ENCODE assay signal across 8 cellular contexts in genomic region chr17:44187131-44187899, GRCh38. TPM values are rescaled to one million over a fixed set of nuclear protein-coding genes. Genes with fewer than 3 reads are reported as not detected.
DNase-seq lines count a peak whose midpoint lies in the region; ATAC-seq, FAIRE-seq and TF ChIP-seq lines count a peak whose summit lies in the region.

No MANE protein-coding gene starts in this region.

- ATAC-seq in HCT116 (peak; percentile 65), body of pancreas (peak; percentile 49)

- CTCF ChIA-PET in HCT116 (lab: Charles Lee), result interaction anchor here (1.0 to 2.4 kb wide), 4 partner anchors 19 to 243 kb away, joined by 3 to 12 read pairs (median 6); no protein-coding TSS in a partner anchor

- no TSS peak for BruUV-seq in HCT116 (replicated peaks; lab: Mats Ljungman, UMichigan)

- TF ChIP-seq POLR2A in HCT116 (IDR thresholded peaks at IDR 0.05; ENCODE audit: borderline replicate concordance, extremely low read depth, insufficient read depth, insufficient read length) (no peak), body of pancreas (IDR thresholded peaks at IDR 0.05) (no peak)

- H4K20me1 ChIP-seq in HCT116 (ENCODE audit: insufficient read depth), result no peaks in the 10 kb centered on the region

- peak overlapping the region; percentile 89 for H3K27ac ChIP-seq in HCT116 (ENCODE audit: low read depth, low read length)
- peak overlapping the region; percentile 81 to 98 (median 97) for H3K27ac ChIP-seq in body of pancreas
- H3K27ac ChIP-seq in kidney (ENCODE audit: low read depth in 2 of 2, low read length in 2 of 2), result peak overlapping the region; percentile 96 to 98
- H3K27ac ChIP-seq in subcutaneous abdominal adipose tissue (ENCODE audit: low read depth, low read length), result peak overlapping the region; percentile 93

- H2AFZ ChIP-seq in HCT116 (ENCODE audit: low read depth, low read length, poor library complexity, severe bottlenecking), result no peak overlapping the region

- H3K9me2 ChIP-seq in HCT116 (ENCODE audit: insufficient read depth), result no peaks in the 10 kb centered on the region

- intact Hi-C loops in HCT116 (cut with micrococcal nuclease), result no loop called here
- intact Hi-C loops in body of pancreas (cut with DNase I), result no loop called here
- intact Hi-C loops in kidney (cut with DNase I), result no loop called here

- 1 to 4% methylated on average over 17 to 32 of the region's 32 CpGs for WGBS in body of pancreas, 2 donors

- H3K9me3 ChIP-seq in HCT116 (ENCODE audit: control insufficient read depth in 1 of 2, insufficient read depth in 1 of 2, low read depth in 1 of 2, low read length in 2 of 2), result no peaks in the 10 kb centered on the region
- H3K9me3 ChIP-seq in body of pancreas, result no peaks in the 10 kb centered on the region
- H3K9me3 ChIP-seq in kidney (ENCODE audit: control insufficient read depth in 1 of 2, low read length in 2 of 2), result no peaks in the 10 kb centered on the region
- H3K9me3 ChIP-seq in subcutaneous abdominal adipose tissue (ENCODE audit: control insufficient read depth in 5 of 5, low read length in 5 of 5), result no peaks in the 10 kb centered on the region

- H3K4me1 ChIP-seq in HCT116 (ENCODE audit: control insufficient read depth in 1 of 2, insufficient read depth in 2 of 2, low read length in 2 of 2) (peaks cover 7 to 23% of the 10 kb centered on the region in 2 experiments; a peak in 3 of 4 replicates), body of pancreas (peaks cover 35% of the 10 kb centered on the region), kidney (ENCODE audit: control insufficient read depth in 1 of 2, insufficient read depth in 1 of 2, low read depth in 1 of 2, low read length in 2 of 2) (peaks cover 10 to 11% of the 10 kb centered on the region in 2 donors), subcutaneous abdominal adipose tissue (ENCODE audit: control insufficient read depth in 5 of 5, insufficient read depth in 5 of 5, low read length in 5 of 5) (peaks cover 3 to 40% (median 31%) of the 10 kb centered on the region in 5 donors)

- RAD21 ChIA-PET in HCT116 (lab: Charles Lee; ENCODE audit: low non-redundant PET in 1 of 2, low total read pairs in 2 of 2, uncharacterized antibody in 2 of 2, unreplicated experiment in 2 of 2), result interaction anchor here in 1 of 2 experiments (0.6 kb wide), 1 partner anchor 16 kb away, joined by 3 read pairs; no protein-coding TSS in a partner anchor

- FAIRE-seq in kidney (lab: Jason Lieb, UNC), result no peak

- H3K9ac ChIP-seq in HCT116 (ENCODE audit: low read length) (peak overlapping the region; percentile 95), kidney (ENCODE audit: low read length in 2 of 2) (peak overlapping the region; percentile 80 to 99), subcutaneous abdominal adipose tissue (ENCODE audit: low read length in 5 of 5) (peak overlapping the region; percentile 90 to 98 (median 95))

- H3K4me3 ChIP-seq in HCT116 (replicated peaks in 1 of 2; ENCODE audit: low read depth in 1 of 2, low read length in 2 of 2) (peak overlapping the region; percentile 89 to 91), body of pancreas (peak overlapping the region; percentile 55 to 62), kidney (ENCODE audit: low read length in 2 of 2) (peak overlapping the region; percentile 93 to 98), subcutaneous abdominal adipose tissue (ENCODE audit: low read depth in 1 of 5, low read length in 5 of 5) (peak overlapping the region; percentile 81 to 97 (median 95))

- H3K36me3 ChIP-seq in HCT116 (ENCODE audit: control insufficient read depth in 1 of 2, insufficient read depth in 2 of 2, low read length in 2 of 2) (peaks cover 10 to 14% of the 10 kb centered on the region in 2 experiments; a peak in 2 of 4 replicates), body of pancreas (replicated peaks in 1 of 2; ENCODE audit: insufficient read depth in 1 of 2, low read depth in 2 of 2) (no peaks in the 10 kb centered on the region), kidney (ENCODE audit: control insufficient read depth in 1 of 2, insufficient read depth in 2 of 2, low read length in 2 of 2) (peaks cover 7 to 8% of the 10 kb centered on the region in 2 donors), subcutaneous abdominal adipose tissue (ENCODE audit: control insufficient read depth in 5 of 5, insufficient read depth in 5 of 5, low read length in 5 of 5) (peaks cover 0 to 36% (median 27%) of the 10 kb centered on the region in 5 donors)

- POLR2A ChIA-PET in HCT116 (lab: Charles Lee), result interaction anchor here (0.9 to 1.6 kb wide), 3 partner anchors 20 to 158 kb away, joined by 4 to 5 read pairs (median 4); partner anchors contain the start of gene GRN

- H3K4me2 ChIP-seq in HCT116 (ENCODE audit: low read length), result peak overlapping the region; percentile 71

- H3K27me3 ChIP-seq in HCT116 (ENCODE audit: insufficient read depth, low read length) (no peaks in the 10 kb centered on the region), body of pancreas (no peaks in the 10 kb centered on the region), subcutaneous abdominal adipose tissue (ENCODE audit: control insufficient read depth in 5 of 5, insufficient read depth in 4 of 5, low read length in 5 of 5) (no peaks in the 10 kb centered on the region)

- peak; percentile 85 for DNase-seq in NK-92 treated with Interleukin-12 subunit alpha and Interleukin-12 subunit beta, amount 100 ng/mL, for 24 hours (lab: John Stamatoyannopoulos, UW)
- DNase-seq in NK-92 (lab: John Stamatoyannopoulos, UW; ENCODE audit: unreplicated experiment), result no peak
- no peak for DNase-seq in HCT116 (ENCODE audit: low read depth, low spot score)
- DNase-seq in NCI-H1105 treated with DMSO at 0.1 percent for 48 hours (lab: John Stamatoyannopoulos, UW), result peak; percentile 6
- DNase-seq in body of pancreas, result peak in 1 of 4 donors; percentile 36
- DNase-seq in kidney, result peak; percentile 93
- no peak for DNase-seq in SHP77 (lab: John Stamatoyannopoulos, UW)

- TF ChIP-seq CTCF in HCT116 (IDR thresholded peaks at IDR 0.05 in 2 of 3, conservative IDR thresholded peaks at IDR 0.05 in 1 of 3; ENCODE audit: borderline replicate concordance in 1 of 3, insufficient read depth in 1 of 3, low read depth in 2 of 3, low read length in 2 of 3) (no peak), body of pancreas (IDR thresholded peaks at IDR 0.05) (no peak), kidney (IDR thresholded peaks at IDR 0.05; ENCODE audit: borderline replicate concordance, extremely low read depth, insufficient read depth) (no peak)

- TF ChIP-seq RAD21 in HCT116 (IDR thresholded peaks at IDR 0.05; ENCODE audit: low read depth), result no peak

- peaks cover 54% of the 10 kb centered on the region for H3K79me2 ChIP-seq in HCT116 (ENCODE audit: insufficient read depth, low read length)

TF ChIP-seq in HCT116, 20 proteins besides CTCF, POLR2A, EP300 and RAD21:
- TF ChIP-seq CEBPB (IDR thresholded peaks at IDR 0.05; ENCODE audit: low read depth) (no peak), SIN3A (IDR thresholded peaks at IDR 0.05; ENCODE audit: low read depth) (no peak), SP1 (IDR thresholded peaks at IDR 0.05; ENCODE audit: low read depth) (no peak), ZNF274 (IDR thresholded peaks at IDR 0.05; ENCODE audit: low read depth, low read length) (no peak), POLR2AphosphoS5 (IDR thresholded peaks at IDR 0.05; ENCODE audit: low read depth, low read length) (0 out of 2 replicates have a peak, but pooled peaks have one; percentile 5), ZBTB33 (IDR thresholded peaks at IDR 0.05; ENCODE audit: extremely low read depth, insufficient replicate concordance, low read length) (no peak)
TF ChIP-seq in HCT116: peak in this region for 1.

RNA-seq across cellular contexts. Expression of gene TMUB2, which starts 0.5 kb away (rescaled TPM):
- total RNA-seq in HCT116 (2021; ENCODE audit: unreplicated experiment), result 25.1 TPM
- polyA plus RNA-seq in HCT116 (2012), result 23.8 and 26.2 TPM in 2 replicates
- 10 to 100 TPM; 22.6 to 31.0 TPM for total RNA-seq in body of pancreas
- 37.7 TPM for total RNA-seq in kidney
- polyA plus RNA-seq in kidney (ENCODE audit: insufficient read depth, low read depth, low replicate concordance), result 39.2 TPM

RNA-seq across cellular contexts. Expression of gene ATXN7L3, which starts 12.4 kb away (rescaled TPM):
- total RNA-seq in HCT116 (2021; ENCODE audit: unreplicated experiment), result 86.7 TPM
- polyA plus RNA-seq in HCT116 (2012), result 47.9 and 51.0 TPM in 2 replicates
- total RNA-seq in body of pancreas, result 10 to 100 TPM; 21.0 to 37.6 TPM
- total RNA-seq in kidney, result 64.8 TPM
- polyA plus RNA-seq in kidney (ENCODE audit: insufficient read depth, low read depth, low replicate concordance), result 20.0 TPM

RNA-seq across cellular contexts. Expression of gene ASB16, which starts 16.8 kb away (rescaled TPM):
- 0.37 TPM for total RNA-seq in HCT116 (2021; ENCODE audit: unreplicated experiment)
- polyA plus RNA-seq in HCT116 (2012), result 0.50 and 0.72 TPM in 2 replicates
- 10 to 100 TPM in 1 of 2 donors, 1 to 10 TPM in 1; 3.9 to 10.5 TPM for total RNA-seq in body of pancreas
- total RNA-seq in kidney, result 0.25 TPM
- polyA plus RNA-seq in kidney (ENCODE audit: insufficient read depth, low read depth, low replicate concordance), result 0.90 TPM

RNA-seq across cellular contexts. Expression of gene UBTF, which starts 32.2 kb away (rescaled TPM):
- total RNA-seq in HCT116 (2021; ENCODE audit: unreplicated experiment) (84.3 TPM), body of pancreas (10 to 100 TPM; 43.8 to 73.8 TPM), kidney (98.8 TPM)
- 43.2 and 52.2 TPM in 2 replicates for polyA plus RNA-seq in HCT116 (2012)
- polyA plus RNA-seq in kidney (ENCODE audit: insufficient read depth, low read depth, low replicate concordance), result 46.1 TPM

RNA-seq across cellular contexts. Expression of gene HROB, which starts 45.6 kb away (rescaled TPM):
- 14.3 TPM for total RNA-seq in HCT116 (2021; ENCODE audit: unreplicated experiment)
- polyA plus RNA-seq in HCT116 (2012), result 8.5 and 11.7 TPM in 2 replicates
- under 1 TPM; 0.26 to 0.99 TPM for total RNA-seq in body of pancreas
- 0.88 TPM for total RNA-seq in kidney
- 0.17 TPM for polyA plus RNA-seq in kidney (ENCODE audit: insufficient read depth, low read depth, low replicate concordance)

Comparison
In these comparisons a context has a peak if more than half of its experiments do, and no peak if none do; other contexts are left out.
1. DNase-seq: peak in NK-92 treated with Interleukin-12 subunit alpha and Interleukin-12 subunit beta, amount 100 ng/mL, for 24 hours (single experiment), NCI-H1105 treated with DMSO at 0.1 percent for 48 hours (single experiment) and kidney (single experiment); none in NK-92 (single experiment), HCT116 (single experiment) and SHP77 (0 of 2).
2. Peak in every context shown above with its lines, with median percentiles within 50 percentile points of each other: H3K27ac ChIP-seq, H3K4me3 ChIP-seq and H3K9ac ChIP-seq.